ENCODE assay signal across 9 cellular contexts in genomic region chr17:38286501-38287091, GRCh38. TPM values are rescaled to one million over a fixed set of nuclear protein-coding genes. Genes with fewer than 3 reads are reported as not detected.
DNase-seq lines count a peak whose midpoint lies in the region; ATAC-seq, FAIRE-seq and TF ChIP-seq lines count a peak whose summit lies in the region.
"Not testable (repeated sequence)": the region's sequence is repeated elsewhere in the genome, so short reads cannot be mapped to it uniquely, and the experiment has no call there.
"Had no signal": no experiment of that assay in that cellular context is flagged by ENCODE, and none has a peak within 500 bp of the region (broad histone marks: within the 10 kb centered on the region; RNA-seq: fewer than 3 reads in every experiment).

No MANE protein-coding gene starts in this region.

- CTCF ChIA-PET in AG04450 (lab: Charles Lee); endothelial cell of umbilical vein (lab: Charles Lee): not testable (repeated sequence)

- peak overlapping the region; percentile 11 for H3K27ac ChIP-seq in AG04450 (ENCODE audit: low read depth, low read length)
- peak overlapping the region; percentile 54 for H3K27ac ChIP-seq in RWPE2 (ENCODE audit: poor library complexity, severe bottlenecking)
- not testable (repeated sequence) for H3K27ac ChIP-seq in endothelial cell of umbilical vein (ENCODE audit: insufficient read depth, low read depth, low read length)

- H3K9me3 Mint-ChIP-seq in activated T-cell treated with anti-CD3 and anti-CD28 coated beads, Interleukin-2, amount 50 U/mL, for 4 hours, result not testable (repeated sequence)

- not testable (repeated sequence) for BruUV-seq in endothelial cell of umbilical vein (replicated peaks; lab: Mats Ljungman, UMichigan)

- H3K36me3 Mint-ChIP-seq in activated T-cell treated with anti-CD3 and anti-CD28 coated beads, Interleukin-2, amount 50 U/mL, for 4 hours (ENCODE audit: insufficient read depth), result not testable (repeated sequence)

- not testable (repeated sequence) for H3K79me2 ChIP-seq in endothelial cell of umbilical vein (ENCODE audit: control insufficient read depth, insufficient read depth, low read length)

- ATAC-seq in GM19023 (IDR thresholded peaks at IDR 0.05; ENCODE audit: unreplicated experiment) (peak; percentile 77), RWPE2 (ENCODE audit: low read depth) (peak; percentile 97), sciatic nerve (peak; percentile 93)
- peak; percentile 94 to 96 for ATAC-seq in activated T-cell treated with anti-CD3 and anti-CD28 coated beads, Interleukin-2, amount 50 U/mL, for 4 hours

- not testable (repeated sequence) for H3K9me1 ChIP-seq in endothelial cell of umbilical vein (replicated peaks; ENCODE audit: control insufficient read depth, extremely low read depth, insufficient read depth, low read length)

- H3K9ac ChIP-seq in endothelial cell of umbilical vein (replicated peaks; ENCODE audit: extremely low read depth, insufficient read depth, low read length), result not testable (repeated sequence)

- TF ChIP-seq POLR2A in endothelial cell of umbilical vein (IDR thresholded peaks at IDR 0.05; ENCODE audit: low read depth, low read length), result not testable (repeated sequence)

- DNase-seq in AG04450 (ENCODE audit: low read depth, low spot score); activated T-cell treated with anti-CD3 and anti-CD28 coated beads, Interleukin-2, amount 50 U/mL, for 4 hours; sciatic nerve (ENCODE audit: low spot score): not testable (repeated sequence)
- peak; percentile 57 for DNase-seq in HS-5 (ENCODE audit: low read depth)
- peak; percentile 76 for DNase-seq in RWPE2 (ENCODE audit: low spot score)
- DNase-seq in endothelial cell of umbilical vein (ENCODE audit: low read depth, low spot score), result peak; percentile 12
- peak; percentile 56 for DNase-seq in kidney glomerular epithelial cell (lab: John Stamatoyannopoulos, UW)

- H2AFZ ChIP-seq in endothelial cell of umbilical vein (ENCODE audit: low read depth, low read length), result peak overlapping the region; percentile 23

- intact Hi-C loops in endothelial cell of umbilical vein (cut with micrococcal nuclease); sciatic nerve (cut with DNase I): not testable (repeated sequence)

- not testable (repeated sequence) for TF ChIP-seq CTCF in AG04450 (IDR thresholded peaks at IDR 0.05; ENCODE audit: low read depth, low read length); RWPE2 (IDR thresholded peaks at IDR 0.05; ENCODE audit: poor library complexity, severe bottlenecking); endothelial cell of umbilical vein (IDR thresholded peaks at IDR 0.05; ENCODE audit: extremely low read depth in 1 of 2, insufficient read depth in 1 of 2, low read depth in 1 of 2, low read length in 2 of 2)

- POLR2A ChIA-PET in AG04450 (lab: Yijun Ruan, JAX); endothelial cell of umbilical vein (lab: Charles Lee): not testable (repeated sequence)

- H3K4me3 ChIP-seq in AG04450 (ENCODE audit: low read depth, low read length), result peak overlapping the region; percentile 21; the same call in 1 of the 2 replicates
- not testable (repeated sequence) for H3K4me3 ChIP-seq in RWPE2 (ENCODE audit: severe bottlenecking); endothelial cell of umbilical vein (replicated peaks in 1 of 3; ENCODE audit: insufficient read depth in 1 of 3, low read depth in 1 of 3, low read length in 3 of 3)

- H3K36me3 ChIP-seq in RWPE2 (ENCODE audit: low read depth); endothelial cell of umbilical vein (ENCODE audit: control insufficient read depth in 2 of 2, extremely low read depth in 1 of 2, insufficient read depth in 2 of 2, low read length in 2 of 2): not testable (repeated sequence)

- H3K27me3 ChIP-seq in AG04450 (ENCODE audit: control insufficient read depth, insufficient read depth, low read length); RWPE2 (ENCODE audit: insufficient read depth, poor library complexity, severe bottlenecking); endothelial cell of umbilical vein (ENCODE audit: control insufficient read depth in 2 of 2, insufficient read depth in 2 of 2, low read length in 2 of 2): not testable (repeated sequence)

- dilution Hi-C loops in endothelial cell of umbilical vein (cut with MboI; ENCODE audit: extremely low pct_ligation_motif_present, low sequenced_read_pairs), result not testable (repeated sequence)

- H3K4me1 ChIP-seq in RWPE2 (ENCODE audit: insufficient read depth, poor library complexity, severe bottlenecking); endothelial cell of umbilical vein (ENCODE audit: control insufficient read depth, extremely low read depth, insufficient read depth, low read length): not testable (repeated sequence)

- H3K4me2 ChIP-seq in endothelial cell of umbilical vein (ENCODE audit: insufficient read depth, low read length), result not testable (repeated sequence)

- not testable (repeated sequence) for H4K20me1 ChIP-seq in endothelial cell of umbilical vein (replicated peaks; ENCODE audit: control insufficient read depth, extremely low read depth, insufficient read depth, low read length)

- not testable (repeated sequence) for H3K4me3 Mint-ChIP-seq in activated T-cell treated with anti-CD3 and anti-CD28 coated beads, Interleukin-2, amount 50 U/mL, for 4 hours

- H3K4me1 Mint-ChIP-seq in activated T-cell treated with anti-CD3 and anti-CD28 coated beads, Interleukin-2, amount 50 U/mL, for 4 hours (ENCODE audit: low read depth), result not testable (repeated sequence)

- not testable (repeated sequence) for H3K9me3 ChIP-seq in AG04450 (ENCODE audit: control insufficient read depth, insufficient read depth, low read length); RWPE2 (ENCODE audit: severe bottlenecking); endothelial cell of umbilical vein (replicated peaks; ENCODE audit: control insufficient read depth, insufficient read depth, low read length)

- not testable (repeated sequence) for H3K27me3 Mint-ChIP-seq in activated T-cell treated with anti-CD3 and anti-CD28 coated beads, Interleukin-2, amount 50 U/mL, for 4 hours (ENCODE audit: low read depth)

- not testable (repeated sequence) for FAIRE-seq in endothelial cell of umbilical vein (lab: Jason Lieb, UNC)

TF ChIP-seq in endothelial cell of umbilical vein, 7 proteins besides CTCF, POLR2A, EP300 and RAD21:
- peak; percentile 52 for TF ChIP-seq GATA2 (IDR thresholded peaks at IDR 0.05; ENCODE audit: insufficient read depth, insufficient read length, low read depth, low read length)

RNA-seq across cellular contexts. Expression of gene MRPL45, which starts 10.4 kb away (rescaled TPM):
- polyA plus RNA-seq in AG04450 (2011; rRNA removed) (78.1 and 86.0 TPM in 2 replicates), endothelial cell of umbilical vein (34.2 and 41.2 TPM in 2 replicates)
- polyA minus RNA-seq in AG04450 (2011; rRNA and poly(A)+ RNA removed), result 37.4 and 39.3 TPM in 2 replicates
- total RNA-seq in activated T-cell treated with anti-CD3 and anti-CD28 coated beads, Interleukin-2, amount 50 U/mL, for 4 hours, result 10 to 100 TPM; 55.6 to 56.5 (median 55.9) TPM
- total RNA-seq in endothelial cell of umbilical vein (41.0 and 45.5 TPM in 2 replicates), sciatic nerve (21.8 TPM)
- polyA plus RNA-seq in endothelial cell of umbilical vein (2011; cell fraction: cytosol; rRNA removed), result 56.7 and 57.6 TPM in 2 replicates
- polyA plus RNA-seq in endothelial cell of umbilical vein (2011; cell fraction: nucleus; rRNA removed), result 26.4 and 26.6 TPM in 2 replicates
- 51.9 and 56.2 TPM in 2 replicates for polyA plus RNA-seq in endothelial cell of umbilical vein (2012)
- polyA minus RNA-seq in endothelial cell of umbilical vein, result 42.5 and 48.5 TPM in 2 replicates
- polyA minus RNA-seq in endothelial cell of umbilical vein (2011; cell fraction: cytosol; rRNA and poly(A)+ RNA removed), result 31.9 TPM
- polyA minus RNA-seq in endothelial cell of umbilical vein (2011; cell fraction: nucleus; rRNA and poly(A)+ RNA removed), result 6.2 and 8.9 TPM in 2 replicates

RNA-seq across cellular contexts. Expression of gene GPR179, which starts 57.2 kb away (rescaled TPM):
- not detected in 2 replicates for polyA plus RNA-seq in AG04450 (2011; rRNA removed)
- 0.05 TPM in 1 of 2 replicates, not detected in the other for polyA minus RNA-seq in AG04450 (2011; rRNA and poly(A)+ RNA removed)
- total RNA-seq in activated T-cell treated with anti-CD3 and anti-CD28 coated beads, Interleukin-2, amount 50 U/mL, for 4 hours, result under 1 TPM in 2 of 3 donors, not detected in 1; 0.03 TPM
- total RNA-seq in endothelial cell of umbilical vein, result not detected in 2 replicates
- not detected in 2 replicates for polyA plus RNA-seq in endothelial cell of umbilical vein
- not detected in 2 replicates for polyA plus RNA-seq in endothelial cell of umbilical vein (2011; cell fraction: cytosol; rRNA removed)
- 0.01 TPM in 1 of 2 replicates, not detected in the other for polyA plus RNA-seq in endothelial cell of umbilical vein (2011; cell fraction: nucleus; rRNA removed)
- polyA plus RNA-seq in endothelial cell of umbilical vein (2012), result not detected in 2 replicates
- not detected in 2 replicates for polyA minus RNA-seq in endothelial cell of umbilical vein
- polyA minus RNA-seq in endothelial cell of umbilical vein (2011; cell fraction: cytosol; rRNA and poly(A)+ RNA removed), result not detected
- polyA minus RNA-seq in endothelial cell of umbilical vein (2011; cell fraction: nucleus; rRNA and poly(A)+ RNA removed), result not detected in 2 replicates
- total RNA-seq in sciatic nerve, result 0.22 TPM
- total RNA-seq: T-helper 1 cell treated with Interleukin-12 subunit alpha and Interleukin-12 subunit beta and Interleukin-4 antibody, amounts not matched to agents 30 ng/mL and 1 ng/mL, for 36 hours had no signal
